In genomic region chr9:26658476-26658875, GRCh38 we compare ENCODE assay signal across 28 cellular contexts.
"Had no signal": no experiment of that assay in that cellular context is flagged by ENCODE, and none has a peak within 500 bp of the region (broad histone marks: within the 10 kb centered on the region; RNA-seq: fewer than 3 reads in every experiment).

No MANE protein-coding gene starts in this region.

- H3K4me3 Mint-ChIP-seq: stimulated activated effector memory CD8-positive, alpha-beta T cell treated with anti-CD3 and anti-CD28 coated beads, Interleukin-12 subunit alpha, Interleukin-12 subunit beta, amount 100 ng/mL, for 72 hours; stimulated activated memory B cell treated with anti-CD40 and anti-IgM and Interleukin-4, amounts not matched to agents 10 μg/mL and 1 μg/mL and 100 μg/mL, for 72 hours; stimulated activated naive B cell treated with anti-CD40 and anti-IgM and Interleukin-4, amounts not matched to agents 10 μg/mL and 1 μg/mL and 100 μg/mL, for 72 hours; stimulated activated naive CD8-positive, alpha-beta T cell treated with anti-CD3 and anti-CD28 coated beads, Interleukin-15, amount 100 ng/mL, for 72 hours; stimulated activated naive CD8-positive, alpha-beta T cell treated with anti-CD3 and anti-CD28 coated beads, Interleukin-15, Interleukin-2, amounts not matched to agents 100 ng/mL and 50 ng/mL, for 24 hours; type B pancreatic cell had no signal

- H3K4me3 ChIP-seq: stomach, suprapubic skin, testis, thoracic aorta, thyroid gland, tibial artery, tibial nerve, transverse colon, upper lobe of left lung, upper lobe of right lung, uterus, vagina had no signal

- H3K9me3 Mint-ChIP-seq: type B pancreatic cell had no signal

- DNase-seq: stimulated activated CD4-positive, alpha-beta T cell treated with anti-CD3 and anti-CD28 coated beads, Interleukin-2, amount 100 ng/mL, for 48 hours; stimulated activated CD4-positive, alpha-beta T cell treated with anti-CD3 and anti-CD28 coated beads, Interleukin-4, amount 100 ng/mL, for 1 hour; stimulated activated CD4-positive, alpha-beta T cell treated with anti-CD3 and anti-CD28 coated beads, Interleukin-4, amount 100 ng/mL, for 24 hours; stimulated activated CD4-positive, alpha-beta T cell treated with anti-CD3 and anti-CD28 coated beads, Interleukin-4, amount 100 ng/mL, for 4 hours; stimulated activated CD8-positive, alpha-beta memory T cell treated with anti-CD3 and anti-CD28 coated beads, Interleukin-4, amount 100 ng/mL, for 48 hours; stimulated activated naive B cell treated with anti-CD40 and anti-IgM and Interleukin-4, amounts not matched to agents 10 μg/mL and 1 μg/mL and 100 μg/mL, for 72 hours; stimulated activated naive CD4-positive, alpha-beta T cell; stimulated activated naive CD4-positive, alpha-beta T cell treated with Interleukin-2 at 50 U/mL for 16 hours; stimulated activated naive CD8-positive, alpha-beta T cell treated with anti-CD3 and anti-CD28 coated beads, Interleukin-15, amount 100 ng/mL, for 72 hours; stimulated activated naive CD8-positive, alpha-beta T cell treated with anti-CD3 and anti-CD28 coated beads, Interleukin-15, Interleukin-2, amounts not matched to agents 100 U/mL and 50 U/mL, for 24 hours; stomach; substantia nigra; testis; thyroid gland; tibial artery; transverse colon; trophoblast cell; upper lobe of left lung; upper lobe of right lung; uterus had no signal

- H3K4me1 ChIP-seq: stomach, suprapubic skin, testis, tibial artery, tibial nerve, transverse colon, upper lobe of left lung, upper lobe of right lung, uterus, vagina had no signal

- H3K36me3 ChIP-seq: stomach, suprapubic skin, thoracic aorta, thyroid gland, tibial artery, tibial nerve, transverse colon, upper lobe of left lung, upper lobe of right lung, uterus, vagina had no signal

- H3K27ac ChIP-seq: stomach, suprapubic skin, testis, thoracic aorta, thyroid gland, tibial artery, tibial nerve, transverse colon, upper lobe of left lung, upper lobe of right lung, uterus, vagina had no signal

- H3K27me3 Mint-ChIP-seq: stimulated activated memory B cell treated with anti-CD40 and anti-IgM and Interleukin-4, amounts not matched to agents 10 μg/mL and 1 μg/mL and 100 μg/mL, for 72 hours; stimulated activated naive B cell treated with anti-CD40 and anti-IgM and Interleukin-4, amounts not matched to agents 10 μg/mL and 1 μg/mL and 100 μg/mL, for 72 hours; stimulated activated naive CD8-positive, alpha-beta T cell treated with anti-CD3 and anti-CD28 coated beads, Interleukin-15, amount 100 ng/mL, for 72 hours; stimulated activated naive CD8-positive, alpha-beta T cell treated with anti-CD3 and anti-CD28 coated beads, Interleukin-15, Interleukin-2, amounts not matched to agents 100 ng/mL and 50 ng/mL, for 24 hours had no signal

- H3K9me3 ChIP-seq: suprapubic skin, testis, thoracic aorta, thyroid gland, tibial artery, tibial nerve, transverse colon, upper lobe of left lung, upper lobe of right lung, uterus, vagina had no signal

- H3K27ac Mint-ChIP-seq: stimulated activated effector memory CD8-positive, alpha-beta T cell treated with anti-CD3 and anti-CD28 coated beads, Interleukin-12 subunit alpha, Interleukin-12 subunit beta, amount 100 ng/mL, for 72 hours; stimulated activated memory B cell treated with anti-CD40 and anti-IgM and Interleukin-4, amounts not matched to agents 10 μg/mL and 1 μg/mL and 100 μg/mL, for 72 hours; stimulated activated naive B cell treated with anti-CD40 and anti-IgM and Interleukin-4, amounts not matched to agents 10 μg/mL and 1 μg/mL and 100 μg/mL, for 72 hours; stimulated activated naive CD8-positive, alpha-beta T cell treated with anti-CD3 and anti-CD28 coated beads, Interleukin-15, amount 100 ng/mL, for 72 hours; stimulated activated naive CD8-positive, alpha-beta T cell treated with anti-CD3 and anti-CD28 coated beads, Interleukin-15, Interleukin-2, amounts not matched to agents 100 ng/mL and 50 ng/mL, for 24 hours; type B pancreatic cell had no signal

- H3K4me1 Mint-ChIP-seq: stimulated activated effector memory CD8-positive, alpha-beta T cell treated with anti-CD3 and anti-CD28 coated beads, Interleukin-12 subunit alpha, Interleukin-12 subunit beta, amount 100 ng/mL, for 72 hours; stimulated activated memory B cell treated with anti-CD40 and anti-IgM and Interleukin-4, amounts not matched to agents 10 μg/mL and 1 μg/mL and 100 μg/mL, for 72 hours; stimulated activated naive B cell treated with anti-CD40 and anti-IgM and Interleukin-4, amounts not matched to agents 10 μg/mL and 1 μg/mL and 100 μg/mL, for 72 hours; stimulated activated naive CD8-positive, alpha-beta T cell treated with anti-CD3 and anti-CD28 coated beads, Interleukin-15, amount 100 ng/mL, for 72 hours had no signal

- H3K36me3 Mint-ChIP-seq: stimulated activated effector memory CD8-positive, alpha-beta T cell treated with anti-CD3 and anti-CD28 coated beads, Interleukin-12 subunit alpha, Interleukin-12 subunit beta, amount 100 ng/mL, for 72 hours; stimulated activated memory B cell treated with anti-CD40 and anti-IgM and Interleukin-4, amounts not matched to agents 10 μg/mL and 1 μg/mL and 100 μg/mL, for 72 hours; stimulated activated naive B cell treated with anti-CD40 and anti-IgM and Interleukin-4, amounts not matched to agents 10 μg/mL and 1 μg/mL and 100 μg/mL, for 72 hours; type B pancreatic cell had no signal

- ATAC-seq: stimulated activated effector memory CD8-positive, alpha-beta T cell treated with anti-CD3 and anti-CD28 coated beads, Interleukin-12 subunit alpha, Interleukin-12 subunit beta, amount 100 ng/mL, for 72 hours; stimulated activated memory B cell treated with anti-CD40 and anti-IgM and Interleukin-4, amounts not matched to agents 10 μg/mL and 1 μg/mL and 100 μg/mL, for 72 hours; stimulated activated naive B cell treated with anti-CD40 and anti-IgM and Interleukin-4, amounts not matched to agents 10 μg/mL and 1 μg/mL and 100 μg/mL, for 72 hours; stimulated activated naive CD8-positive, alpha-beta T cell treated with anti-CD3 and anti-CD28 coated beads, Interleukin-15, amount 100 ng/mL, for 72 hours; upper lobe of right lung had no signal

- H3K27me3 ChIP-seq: stomach, suprapubic skin, testis, thyroid gland, tibial artery, tibial nerve, transverse colon, upper lobe of left lung, upper lobe of right lung, uterus, vagina had no signal
